Comparison of ENCODE assay signal across 8 cellular contexts in genomic region chrX:136954930-136955329, GRCh38.
A peak's percentile ranks its signal among the peaks of the same experiment; 100 is the strongest.
DNase-seq lines count a peak whose midpoint lies in the region; ATAC-seq and TF ChIP-seq lines count a peak whose summit lies in the region.

No MANE protein-coding gene starts in this region.

- H3F3A ChIP-seq in GM23248 (ENCODE audit: insufficient read depth), result no peaks in the 10 kb centered on the region

- CTCF ChIA-PET in RWPE1 (lab: Yijun Ruan, JAX), result interaction anchor here (0.7 to 1.5 kb wide), 3 partner anchors 96 to 221 kb away, joined by 3 to 7 read pairs (median 4); no protein-coding TSS in a partner anchor

- POLR2A ChIA-PET in RWPE1 (lab: Yijun Ruan, JAX; ENCODE audit: low non-redundant PET), result no interaction called here

- no peaks in the 10 kb centered on the region for H3K27me3 ChIP-seq in GM23248 (replicated peaks; ENCODE audit: insufficient read depth)

- H3K4me3 ChIP-seq in AG10803 (ENCODE audit: low read length) (no peak overlapping the region), GM23248 (no peak overlapping the region)

- no peak overlapping the region for H2AFZ ChIP-seq in GM23248

- no peaks in the 10 kb centered on the region for H3K36me3 ChIP-seq in GM23248 (ENCODE audit: low read depth)

- WGBS in GM23248 (ENCODE audit: low coverage in 1 of 2, low lambda C conversion rate in 2 of 2, missing lambda C conversion rate in 2 of 2), 2 experiments, result 7 to 10% methylated on average over 4 of the region's 4 CpGs

- DNase-seq in AG10803 (ENCODE audit: low read depth) (peak; percentile 39), GM23248 (peak; percentile 59), RWPE1 (ENCODE audit: low spot score) (peak; percentile 1), foreskin melanocyte (peak; percentile 11), NCI-H187 (lab: John Stamatoyannopoulos, UW) (no peak), NCI-H2029 treated with DMSO at 0.1 percent for 48 hours (lab: John Stamatoyannopoulos, UW) (no peak), omental fat pad (ENCODE audit: low spot score) (no peak)
- DNase-seq in activated naive CD4-positive, alpha-beta T cell (lab: John Stamatoyannopoulos, UW), result no peak

- H3K4me1 ChIP-seq in GM23248 (ENCODE audit: insufficient read depth), result no peaks in the 10 kb centered on the region

- TF ChIP-seq CTCF in AG10803 (conservative IDR thresholded peaks at IDR 0.05; ENCODE audit: low read length), result peak; percentile 60
- TF ChIP-seq CTCF in RWPE1 (conservative IDR thresholded peaks at IDR 0.05; ENCODE audit: low read depth), result peak; percentile 30; the same call in 1 of the 2 replicates
- TF ChIP-seq CTCF in omental fat pad (IDR thresholded peaks at IDR 0.05), result no peak

- no peak overlapping the region for H3K9ac ChIP-seq in GM23248

- no peaks in the 10 kb centered on the region for H3K9me3 ChIP-seq in GM23248 (ENCODE audit: low read depth)

- H3K79me2 ChIP-seq in GM23248 (ENCODE audit: insufficient read depth), result no peaks in the 10 kb centered on the region

- no peaks in the 10 kb centered on the region for H3K9me2 ChIP-seq in GM23248 (ENCODE audit: insufficient read depth)

- no peaks in the 10 kb centered on the region for H4K20me1 ChIP-seq in GM23248 (ENCODE audit: insufficient read depth)

- ATAC-seq in omental fat pad (ENCODE audit: low FRiP score), result no peak

- H3K27ac ChIP-seq in GM23248 (no peak overlapping the region), RWPE1 (no peak overlapping the region)

- H3K4me2 ChIP-seq in GM23248 (ENCODE audit: unreplicated experiment), result no peak overlapping the region

- in situ Hi-C loops in GM23248 (cut with MboI), result loop anchor here (10.0 to 25.0 kb wide), 2 partner anchors 100 to 232 kb away; no protein-coding TSS in a partner anchor

Comparison
In these comparisons a context has a peak if more than half of its experiments do, and no peak if none do; other contexts are left out.
1. DNase-seq: peak in AG10803 (single experiment), GM23248 (single experiment), RWPE1 (single experiment) and foreskin melanocyte (single experiment); none in activated naive CD4-positive, alpha-beta T cell (0 of 4), NCI-H187 (0 of 2), NCI-H2029 treated with DMSO at 0.1 percent for 48 hours (single experiment) and omental fat pad (single experiment).
2. CTCF ChIP-seq: peak in AG10803 (single experiment) and RWPE1 (single experiment); none in omental fat pad (0 of 3).